20 cellular contexts compared by ENCODE assay signal in genomic region chr12:59634254-59634653, GRCh38.
"Had no signal": no experiment of that assay in that cellular context is flagged by ENCODE, and none has a peak within 500 bp of the region (broad histone marks: within the 10 kb centered on the region; RNA-seq: fewer than 3 reads in every experiment).

No MANE protein-coding gene starts in this region.

- FAIRE-seq: keratinocyte had no signal

- H3K27me3 Mint-ChIP-seq: type B pancreatic cell had no signal

- DNase-seq: cerebellar nuclear complex; cortex of kidney; dorsolateral prefrontal cortex; effector CD4-positive, alpha-beta T cell; foreskin fibroblast; gastrocnemius medialis; head of caudate nucleus; left ventricle myocardium superior; lower lobe of right lung; stimulated activated CD4-positive, alpha-beta T cell treated with anti-CD3 and anti-CD28 coated beads, Interleukin-12 subunit alpha, Interleukin-12 subunit beta, amount 100 ng/mL, for 4 hours; stimulated activated CD4-positive, alpha-beta T cell treated with anti-CD3 and anti-CD28 coated beads, Interleukin-1b, Interleukin-23, amount 100 ng/mL, for 48 hours; stimulated activated CD4-positive, alpha-beta T cell treated with anti-CD3 and anti-CD28 coated beads, Interleukin-4, amount 100 ng/mL, for 1 hour; stimulated activated CD8-positive, alpha-beta memory T cell treated with anti-CD3 and anti-CD28 coated beads, Interleukin-4, amount 100 ng/mL, for 48 hours; stomach; thyroid gland had no signal

- H3K9me3 Mint-ChIP-seq: nephron, neural progenitor cell had no signal

- H3K36me3 Mint-ChIP-seq: neural progenitor cell had no signal

- H3K4me3 Mint-ChIP-seq: nephron, neural progenitor cell, type B pancreatic cell had no signal

- H3K27ac Mint-ChIP-seq: nephron, neural progenitor cell, type B pancreatic cell had no signal

- ATAC-seq: gastrocnemius medialis, left ventricle myocardium superior, lower lobe of right lung, sciatic nerve had no signal

- H3K4me1 Mint-ChIP-seq: nephron had no signal
